In the genomic region with DNA sequence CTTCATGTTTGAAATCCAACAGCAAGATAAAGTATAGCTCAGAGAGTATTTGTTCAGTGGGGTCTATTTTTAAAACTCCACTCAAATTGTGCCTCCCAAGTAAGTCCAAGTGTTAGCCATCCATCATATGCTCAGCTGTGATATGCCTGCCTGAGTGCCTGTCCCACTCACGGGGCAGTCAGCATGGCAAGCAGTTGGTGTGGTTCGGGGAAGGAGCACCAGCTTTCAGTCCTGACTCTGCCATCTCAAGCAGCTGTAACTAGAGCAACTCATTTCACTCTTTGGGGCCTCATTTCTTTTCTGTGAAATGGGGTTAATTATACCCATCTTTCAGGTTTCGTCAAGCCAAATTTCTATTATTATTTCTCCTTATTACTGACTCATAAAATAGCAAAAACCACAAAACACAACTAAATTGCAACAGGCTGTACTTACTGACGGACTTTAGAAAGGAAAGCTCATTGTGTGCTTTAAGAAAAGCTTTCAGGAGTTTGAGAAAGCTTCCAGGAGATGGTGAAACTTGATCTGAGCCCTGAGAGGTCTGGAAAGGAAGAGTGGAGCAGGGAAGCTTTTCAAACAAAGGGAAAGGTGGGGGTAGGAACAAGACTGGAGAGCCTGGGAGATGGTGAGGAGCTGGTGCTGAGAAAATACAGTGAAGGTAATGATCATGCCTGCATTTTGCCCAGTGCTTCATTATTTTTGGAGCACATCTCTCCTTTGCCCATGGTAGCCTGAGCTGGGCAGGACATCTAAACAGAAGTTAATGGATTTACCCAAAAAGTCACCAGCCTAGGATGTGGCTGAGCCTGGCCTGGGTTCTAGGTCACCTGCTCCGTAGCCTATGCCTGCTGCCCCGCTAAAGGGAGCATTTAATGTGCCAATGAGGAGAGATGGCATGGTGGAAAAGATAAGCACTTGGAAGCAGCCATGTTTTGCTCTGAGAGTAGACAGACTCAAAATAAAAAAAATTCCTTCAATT, we compare ENCODE assay signal across 9 cellular contexts. TPM values are rescaled to one million over a fixed set of nuclear protein-coding genes. Genes with fewer than 3 reads are reported as not detected.
DNase-seq lines count a peak whose midpoint lies in the region; ATAC-seq, FAIRE-seq and TF ChIP-seq lines count a peak whose summit lies in the region.
"Had no signal": no experiment of that assay in that cellular context is flagged by ENCODE, and none has a peak within 500 bp of the region (broad histone marks: within the 10 kb centered on the region; RNA-seq: fewer than 3 reads in every experiment).

No MANE protein-coding gene starts in this region.

- peaks cover 3 to 27% (median 9%) of the 10 kb centered on the region in 5 donors for H3K36me3 Mint-ChIP-seq in naive thymus-derived CD4-positive, alpha-beta T cell

- TF ChIP-seq POLR2A in GM12892 (IDR thresholded peaks at IDR 0.05; ENCODE audit: low read depth, low read length) = no peak

- no peak overlapping the region for H3K4me3 ChIP-seq in AG09309 (ENCODE audit: control insufficient read depth, low read depth, low read length)
- H3K4me3 ChIP-seq in HUES64 (ENCODE audit: low read length) = no peak overlapping the region
- H3K4me3 ChIP-seq in duodenal mucosa (ENCODE audit: low read depth in 1 of 2, low read length in 2 of 2) = no peak overlapping the region
- H3K4me3 ChIP-seq in naive thymus-derived CD4-positive, alpha-beta T cell (ENCODE audit: low read length) = no peak overlapping the region

- H3K4me1 ChIP-seq in HUES64 (ENCODE audit: insufficient read depth, low read length) = peaks cover 37% of the 10 kb centered on the region
- peaks cover 3 to 6% of the 10 kb centered on the region in 2 donors for H3K4me1 ChIP-seq in duodenal mucosa (ENCODE audit: control insufficient read depth in 1 of 2, insufficient read depth in 2 of 2, low read length in 2 of 2)
- peaks cover 0 to 12% of the 10 kb centered on the region in 2 donors for H3K4me1 ChIP-seq in naive thymus-derived CD4-positive, alpha-beta T cell (ENCODE audit: control insufficient read depth in 2 of 2, insufficient read depth in 2 of 2, low read length in 2 of 2)

- H3K27ac ChIP-seq in HUES64 (ENCODE audit: low read depth, low read length) = peak overlapping the region; percentile 38
- H3K27ac ChIP-seq in duodenal mucosa (ENCODE audit: low read depth, low read length) = peak overlapping the region; percentile 36
- H3K27ac ChIP-seq in naive thymus-derived CD4-positive, alpha-beta T cell (ENCODE audit: low read depth, low read length) = no peak overlapping the region

- no peak for ATAC-seq in naive thymus-derived CD4-positive, alpha-beta T cell
- ATAC-seq: effector memory CD8-positive, alpha-beta T cell had no signal

- peaks cover 7 to 19% (median 12%) of the 10 kb centered on the region in 7 donors for H3K4me1 Mint-ChIP-seq in naive thymus-derived CD4-positive, alpha-beta T cell

- no peaks in the 10 kb centered on the region for H3K27me3 Mint-ChIP-seq in naive thymus-derived CD4-positive, alpha-beta T cell
- H3K27me3 Mint-ChIP-seq: effector memory CD8-positive, alpha-beta T cell had no signal

- H3K9me3 ChIP-seq in HUES64 (ENCODE audit: insufficient read depth, low read depth, low read length) = no peaks in the 10 kb centered on the region
- H3K9me3 ChIP-seq in duodenal mucosa (ENCODE audit: control insufficient read depth in 1 of 2, low read length in 2 of 2) = no peaks in the 10 kb centered on the region
- H3K9me3 ChIP-seq in naive thymus-derived CD4-positive, alpha-beta T cell (ENCODE audit: control insufficient read depth in 2 of 3, low read length in 3 of 3) = no peaks in the 10 kb centered on the region

- intact Hi-C loops in naive thymus-derived CD4-positive, alpha-beta T cell (cut with micrococcal nuclease) = no loop called here

- no peak overlapping the region for H3K4me3 Mint-ChIP-seq in naive thymus-derived CD4-positive, alpha-beta T cell
- H3K4me3 Mint-ChIP-seq: effector memory CD8-positive, alpha-beta T cell had no signal

- POLR2A ChIA-PET in naive thymus-derived CD4-positive, alpha-beta T cell (lab: Charles Lee) = interaction anchor here (0.6 kb wide), 1 partner anchor 171 kb away, joined by 3 read pairs; a partner anchor contains a TSS
- POLR2A ChIA-PET in GM10248 (lab: Yijun Ruan, JAX) = no interaction called here

- no peaks in the 10 kb centered on the region for H3K27me3 ChIP-seq in HUES64 (ENCODE audit: insufficient read depth, low read length)
- no peaks in the 10 kb centered on the region for H3K27me3 ChIP-seq in duodenal mucosa (ENCODE audit: control insufficient read depth in 1 of 2, insufficient read depth in 2 of 2, low read length in 2 of 2)
- H3K27me3 ChIP-seq in naive thymus-derived CD4-positive, alpha-beta T cell (ENCODE audit: control insufficient read depth in 2 of 2, insufficient read depth in 2 of 2, low read length in 2 of 2) = no peaks in the 10 kb centered on the region

- H3K9ac ChIP-seq in HUES64 (ENCODE audit: low read depth, low read length) (peak overlapping the region; percentile 46; the same call in 1 of the 2 replicates), duodenal mucosa (ENCODE audit: low read depth in 1 of 2, low read length in 2 of 2) (no peak overlapping the region)

- CTCF ChIA-PET in naive thymus-derived CD4-positive, alpha-beta T cell (lab: Charles Lee) = interaction anchor here (1.5 kb wide), 1 partner anchor 11 kb away, joined by 5 read pairs; no protein-coding TSS in a partner anchor
- CTCF ChIA-PET in GM10248 (lab: Yijun Ruan, JAX) = interaction anchor here (1.0 to 1.6 kb wide), 3 partner anchors 11 to 620 kb away, joined by 3 to 7 read pairs (median 4); no protein-coding TSS in a partner anchor

- H3K9me3 Mint-ChIP-seq in naive thymus-derived CD4-positive, alpha-beta T cell = no peaks in the 10 kb centered on the region
- H3K9me3 Mint-ChIP-seq: effector memory CD8-positive, alpha-beta T cell had no signal

- 84% methylated on average over 6 of the region's 6 CpGs for WGBS in HUES64

- peak overlapping the region in 5 of 9 donors; percentile 3 to 44 (median 16) for H3K27ac Mint-ChIP-seq in naive thymus-derived CD4-positive, alpha-beta T cell

- FAIRE-seq in GM12892 (lab: Jason Lieb, UNC) = no peak

- TF ChIP-seq CTCF in AG09309 (IDR thresholded peaks at IDR 0.05; ENCODE audit: control insufficient read depth, insufficient read depth, low read depth, low read length, missing control alignments) (no peak), GM10248 (IDR thresholded peaks at IDR 0.05; ENCODE audit: control extremely low read depth, extremely low read depth, low read depth, missing control alignments) (no peak)

- peaks cover 16% of the 10 kb centered on the region for H3K36me3 ChIP-seq in HUES64 (ENCODE audit: insufficient read depth, low read length)
- peaks cover 0 to 11% of the 10 kb centered on the region in 2 donors for H3K36me3 ChIP-seq in duodenal mucosa (ENCODE audit: control insufficient read depth in 1 of 2, insufficient read depth in 2 of 2, low read length in 2 of 2)
- H3K36me3 ChIP-seq in naive thymus-derived CD4-positive, alpha-beta T cell (ENCODE audit: control insufficient read depth in 2 of 3, insufficient read depth in 3 of 3, low read length in 3 of 3) = peaks cover 0 to 4% (median 0%) of the 10 kb centered on the region in 3 experiments

- peak; percentile 68 for DNase-seq in AG09309 (ENCODE audit: low read depth)
- no peak for DNase-seq in naive thymus-derived CD4-positive, alpha-beta T cell
- no peak for DNase-seq in GM12892 (ENCODE audit: insufficient read length)
- DNase-seq in cerebellar nuclear complex (lab: John Stamatoyannopoulos, UW) = no peak
- DNase-seq in GM10248 (ENCODE audit: extremely low spot score) = no peak
- no peak for DNase-seq in NCI-H146 treated with DMSO at 0.1 percent for 48 hours (lab: John Stamatoyannopoulos, UW; ENCODE audit: unreplicated experiment)
- DNase-seq: effector memory CD8-positive, alpha-beta T cell had no signal

RNA-seq across cellular contexts. Expression of gene RHO, which starts 42.1 kb away (rescaled TPM):
- polyA plus RNA-seq in HUES64 (2013, experiment 1 of 2) = not detected
- polyA plus RNA-seq in HUES64 (2013, experiment 2 of 2) = not detected
- not detected for total RNA-seq in naive thymus-derived CD4-positive, alpha-beta T cell
- polyA plus RNA-seq in naive thymus-derived CD4-positive, alpha-beta T cell = not detected
- polyA plus RNA-seq in GM12892 (2012; ENCODE audit: missing spikeins) = not detected

RNA-seq across cellular contexts. Expression of gene IFT122, which starts 46.3 kb away (rescaled TPM):
- 17.8 TPM for polyA plus RNA-seq in HUES64 (2013, experiment 1 of 2)
- polyA plus RNA-seq in HUES64 (2013, experiment 2 of 2) = 21.4 TPM
- 10 to 100 TPM; 16.6 to 25.2 (median 18.8) TPM for total RNA-seq in naive thymus-derived CD4-positive, alpha-beta T cell
- polyA plus RNA-seq in naive thymus-derived CD4-positive, alpha-beta T cell = 1 to 10 TPM; 3.3 to 9.8 TPM
- polyA plus RNA-seq in GM12892 (2012; ENCODE audit: missing spikeins) = 7.1 TPM

RNA-seq across cellular contexts. Expression of gene MBD4, which starts 46.6 kb away (rescaled TPM):
- 34.0 TPM for polyA plus RNA-seq in HUES64 (2013, experiment 1 of 2)
- polyA plus RNA-seq in HUES64 (2013, experiment 2 of 2) = 34.3 TPM
- total RNA-seq in naive thymus-derived CD4-positive, alpha-beta T cell = 10 to 100 TPM; 37.9 to 56.6 (median 53.1) TPM
- 10 to 100 TPM; 45.2 to 46.9 TPM for polyA plus RNA-seq in naive thymus-derived CD4-positive, alpha-beta T cell
- 32.3 TPM for polyA plus RNA-seq in GM12892 (2012; ENCODE audit: missing spikeins)

RNA-seq across cellular contexts. Expression of gene H1-8, which starts 56.6 kb away (rescaled TPM):
- not detected for polyA plus RNA-seq in HUES64 (2013, experiment 1 of 2)
- polyA plus RNA-seq in HUES64 (2013, experiment 2 of 2) = not detected
- not detected for total RNA-seq in naive thymus-derived CD4-positive, alpha-beta T cell
- not detected for polyA plus RNA-seq in naive thymus-derived CD4-positive, alpha-beta T cell
- polyA plus RNA-seq in GM12892 (2012; ENCODE audit: missing spikeins) = not detected

RNA-seq across cellular contexts. Expression of gene EFCAB12, which starts 57.9 kb away (rescaled TPM):
- polyA plus RNA-seq in HUES64 (2013, experiment 1 of 2) = 0.45 TPM
- polyA plus RNA-seq in HUES64 (2013, experiment 2 of 2) = 0.51 TPM
- total RNA-seq in naive thymus-derived CD4-positive, alpha-beta T cell = 1 to 10 TPM; 1.5 to 2.7 (median 2.3) TPM
- polyA plus RNA-seq in naive thymus-derived CD4-positive, alpha-beta T cell = under 1 TPM in 1 of 2 donors, not detected in 1; 0.31 TPM
- 0.76 TPM for polyA plus RNA-seq in GM12892 (2012; ENCODE audit: missing spikeins)
